In genomic region chr3:31307131-31307785, GRCh38 we compare ENCODE assay signal across 22 cellular contexts.
"Had no signal": no experiment of that assay in that cellular context is flagged by ENCODE, and none has a peak within 500 bp of the region (broad histone marks: within the 10 kb centered on the region; RNA-seq: fewer than 3 reads in every experiment).

No MANE protein-coding gene starts in this region.

- H3K4me1 ChIP-seq: psoas muscle had no signal

- H3K4me3 ChIP-seq: adrenal gland, neural progenitor cell, psoas muscle, sigmoid colon, SK-N-MC had no signal

- DNase-seq: activated CD4-positive, alpha-beta T cell treated with anti-CD3 and anti-CD28 coated beads, Interleukin-2, amount 50 U/mL, for 4 hours; activated gamma-delta T cell; activated T-cell treated with anti-CD3 and anti-CD28 coated beads, Interleukin-2, amount 50 U/mL, for 72 hours; brain microvascular endothelial cell; dermis blood vessel endothelial cell; effector memory CD8-positive, alpha-beta T cell; foreskin melanocyte; glutamatergic neuron; hypothalamus; islet precursor cell; naive thymus-derived CD4-positive, alpha-beta T cell; psoas muscle; sigmoid colon; stimulated activated CD4-positive, alpha-beta T cell treated with anti-CD3 and anti-CD28 coated beads, Interleukin-4, amount 100 ng/mL, for 24 hours had no signal

- H3K36me3 ChIP-seq: adrenal gland, brain microvascular endothelial cell, neural progenitor cell, sigmoid colon had no signal

- H3K4me3 Mint-ChIP-seq: activated naive CD4-positive, alpha-beta T cell treated with anti-CD3 and anti-CD28 coated beads, Interleukin-2, amount 50 U/mL, for 24 hours; activated T-cell treated with anti-CD3 and anti-CD28 coated beads, Interleukin-2, amount 50 U/mL, for 72 hours; effector memory CD8-positive, alpha-beta T cell; memory B cell; naive thymus-derived CD4-positive, alpha-beta T cell; neural progenitor cell; stimulated activated memory B cell treated with anti-CD40 and anti-IgM and Interleukin-4, amounts not matched to agents 10 μg/mL and 1 μg/mL and 100 μg/mL, for 72 hours; T-helper 2 cell treated with Interferon-gamma antibody and Interleukin-4, amounts not matched to agents 5 μg/mL and 100 μg/mL, for 36 hours had no signal

- H3K27ac ChIP-seq: adrenal gland, brain microvascular endothelial cell, neural progenitor cell, psoas muscle, sigmoid colon, SK-N-MC had no signal

- H3K27ac Mint-ChIP-seq: activated naive CD4-positive, alpha-beta T cell treated with anti-CD3 and anti-CD28 coated beads, Interleukin-2, amount 50 U/mL, for 24 hours; activated T-cell treated with anti-CD3 and anti-CD28 coated beads, Interleukin-2, amount 50 U/mL, for 72 hours; memory B cell; neural progenitor cell; stimulated activated memory B cell treated with anti-CD40 and anti-IgM and Interleukin-4, amounts not matched to agents 10 μg/mL and 1 μg/mL and 100 μg/mL, for 72 hours; T-helper 2 cell treated with Interferon-gamma antibody and Interleukin-4, amounts not matched to agents 5 μg/mL and 100 μg/mL, for 36 hours had no signal

- ATAC-seq: effector memory CD8-positive, alpha-beta T cell; left lobe of liver; naive thymus-derived CD4-positive, alpha-beta T cell; psoas muscle; stimulated activated memory B cell treated with anti-CD40 and anti-IgM and Interleukin-4, amounts not matched to agents 10 μg/mL and 1 μg/mL and 100 μg/mL, for 72 hours had no signal

- H3K36me3 Mint-ChIP-seq: activated naive CD4-positive, alpha-beta T cell treated with anti-CD3 and anti-CD28 coated beads, Interleukin-2, amount 50 U/mL, for 24 hours; memory B cell; neural progenitor cell; stimulated activated memory B cell treated with anti-CD40 and anti-IgM and Interleukin-4, amounts not matched to agents 10 μg/mL and 1 μg/mL and 100 μg/mL, for 72 hours had no signal

- H3K27me3 Mint-ChIP-seq: activated naive CD4-positive, alpha-beta T cell treated with anti-CD3 and anti-CD28 coated beads, Interleukin-2, amount 50 U/mL, for 24 hours; effector memory CD8-positive, alpha-beta T cell; naive thymus-derived CD4-positive, alpha-beta T cell had no signal

- H3K27me3 ChIP-seq: adrenal gland, brain microvascular endothelial cell, neural progenitor cell, sigmoid colon had no signal

- H3K4me1 Mint-ChIP-seq: memory B cell; neural progenitor cell; stimulated activated memory B cell treated with anti-CD40 and anti-IgM and Interleukin-4, amounts not matched to agents 10 μg/mL and 1 μg/mL and 100 μg/mL, for 72 hours had no signal

- H3K9me3 ChIP-seq: adrenal gland, psoas muscle, sigmoid colon had no signal
